Comparison of ENCODE assay signal across 1 cellular context in genomic region chr3:146375214-146375613, GRCh38.
TF ChIP-seq lines count a peak whose summit lies in the region.

No MANE protein-coding gene starts in this region.

TF ChIP-seq in H1, 55 proteins besides CTCF, POLR2A, EP300 and RAD21:
- no peak for TF ChIP-seq TEAD4 (IDR thresholded peaks at IDR 0.05; ENCODE audit: low read depth, low read length)
- TF ChIP-seq CBX5 (IDR thresholded peaks at IDR 0.05; ENCODE audit: low read depth, low read length), result no peak
